In genomic region chr5:151775025-151775606, GRCh38 we compare ENCODE assay signal across 10 cellular contexts. TPM values are rescaled to one million over a fixed set of nuclear protein-coding genes. Genes with fewer than 3 reads are reported as not detected.
DNase-seq lines count a peak whose midpoint lies in the region; ATAC-seq, FAIRE-seq and TF ChIP-seq lines count a peak whose summit lies in the region.
"Had no signal": no experiment of that assay in that cellular context is flagged by ENCODE, and none has a peak within 500 bp of the region (broad histone marks: within the 10 kb centered on the region; RNA-seq: fewer than 3 reads in every experiment).

No MANE protein-coding gene starts in this region.

- CTCF ChIA-PET in K562 (lab: Yijun Ruan, JAX; ENCODE audit: low intra/inter-chr PET ratio): no interaction called here

- H3K36me3 ChIP-seq in Karpas-422 (ENCODE audit: insufficient read depth, low read length) (peaks cover 66% of the 10 kb centered on the region), K562 (ENCODE audit: control insufficient read depth, insufficient read depth, low read length) (peaks cover 76% of the 10 kb centered on the region)

- H3K27ac ChIP-seq in Karpas-422 (ENCODE audit: low read length) (0 out of 2 replicates have a peak overlapping the region, but pooled peaks have one; percentile 40), K562 (ENCODE audit: extremely low read depth, low read depth, low read length) (no peak overlapping the region)

- H4K20me1 ChIP-seq in Karpas-422 (ENCODE audit: insufficient read depth, low read depth, low read length) (peaks cover 78% of the 10 kb centered on the region), K562 (replicated peaks; ENCODE audit: control insufficient read depth, insufficient read depth, low read length) (peaks cover 65% of the 10 kb centered on the region)

- no peak overlapping the region for H3K27ac Mint-ChIP-seq in neural crest cell (ENCODE audit: unreplicated experiment)

- H2AFZ ChIP-seq in Karpas-422 (ENCODE audit: low read length): no peak overlapping the region
- no peak overlapping the region for H2AFZ ChIP-seq in K562 (ENCODE audit: low read depth, low read length)

- no peaks in the 10 kb centered on the region for H3K9me1 ChIP-seq in K562 (ENCODE audit: control insufficient read depth, insufficient read depth, low read length)

- H3K4me1 ChIP-seq in Karpas-422 (ENCODE audit: low read length): peaks cover 70% of the 10 kb centered on the region
- H3K4me1 ChIP-seq in K562 (replicated peaks in 1 of 2; ENCODE audit: control insufficient read depth in 2 of 2, insufficient read depth in 2 of 2, low read length in 2 of 2): peaks cover 12 to 24% of the 10 kb centered on the region in 2 experiments

- TF ChIP-seq EP300 in K562 (IDR thresholded peaks at IDR 0.05; ENCODE audit: low read length): no peak

- no TSS peak for BruUV-seq in K562 (replicated peaks; lab: Mats Ljungman, UMichigan)

- H3K4me3 ChIP-seq in Karpas-422 (ENCODE audit: low read length) (peak overlapping the region; percentile 95), K562 (peak overlapping the region; percentile 90; the same call in 1 of the 2 replicates)

- WGBS in K562 (ENCODE audit: insufficient coverage, low coverage, missing lambda C conversion rate): 7% methylated on average over 3 of the region's 3 CpGs

- TF ChIP-seq CTCF in K562 (IDR thresholded peaks at IDR 0.05 in 2 of 3, conservative IDR thresholded peaks at IDR 0.05 in 1 of 3; ENCODE audit: insufficient read depth in 2 of 3, low read depth in 1 of 3, low read length in 3 of 3) (no peak), neural crest cell (conservative IDR thresholded peaks at IDR 0.05) (no peak)

- H3K36me3 Mint-ChIP-seq in neural crest cell (ENCODE audit: low read depth): peaks cover 19% of the 10 kb centered on the region

- peak overlapping the region; percentile 91 for H3K4me3 Mint-ChIP-seq in neural crest cell

- DNase-seq in G401 (ENCODE audit: low spot score): peak; percentile 23
- no peak for DNase-seq in Karpas-422
- no peak for DNase-seq in K562 (ENCODE audit: extremely low read depth in 1 of 4, low spot score in 3 of 4)
- DNase-seq in neural crest cell (ENCODE audit: low read depth, low spot score): no peak
- DNase-seq in HuH-7.5 (ENCODE audit: low spot score): no peak
- DNase-seq: effector memory CD4-positive, alpha-beta T cell; left lung had no signal

- in situ Hi-C loops in G401 (cut with HindIII; ENCODE audit: low sequenced_read_pairs): no loop called here
- in situ Hi-C loops in K562 (cut with MboI): no loop called here

- TF ChIP-seq RAD21 in K562 (CRISPR knock-in tag; conservative IDR thresholded peaks at IDR 0.05 in 1 of 2, IDR thresholded peaks at IDR 0.05 in 1 of 2): no peak

- ATAC-seq in K562 (no peak), GM21576 (IDR thresholded peaks at IDR 0.05; ENCODE audit: unreplicated experiment) (no peak), HG02610 (IDR thresholded peaks at IDR 0.05; ENCODE audit: unreplicated experiment) (no peak), GM19463 (IDR thresholded peaks at IDR 0.05; ENCODE audit: unreplicated experiment) (no peak)
- ATAC-seq: left lung had no signal

- no peaks in the 10 kb centered on the region for H3K9me3 ChIP-seq in Karpas-422 (ENCODE audit: low read length)
- no peaks in the 10 kb centered on the region for H3K9me3 ChIP-seq in K562 (replicated peaks; ENCODE audit: control insufficient read depth, insufficient read depth, low read depth, low read length)
- H3K9me3 ChIP-seq: left lung had no signal

- peaks cover 66% of the 10 kb centered on the region for H3K4me1 Mint-ChIP-seq in neural crest cell

- H3K9me3 Mint-ChIP-seq in neural crest cell: no peaks in the 10 kb centered on the region

- no peaks in the 10 kb centered on the region for H3K27me3 Mint-ChIP-seq in neural crest cell (ENCODE audit: low read depth)

- TF ChIP-seq POLR2A in K562 (conservative IDR thresholded peaks at IDR 0.05): no peak

- no peak for FAIRE-seq in K562 (lab: Jason Lieb, UNC)

- intact Hi-C loops in K562 (cut with micrococcal nuclease): no loop called here

- H3K4me2 ChIP-seq in Karpas-422 (ENCODE audit: low read depth, low read length, poor library complexity, severe bottlenecking) (peak overlapping the region; percentile 98), K562 (ENCODE audit: insufficient read depth, low read length) (peak overlapping the region; percentile 29; the same call in 1 of the 2 replicates)

- POLR2A ChIA-PET in K562 (lab: Yijun Ruan, JAX): interaction anchor here (1.7 to 2.6 kb wide), 2 partner anchors 9 to 19 kb away, joined by 7 to 13 read pairs; no protein-coding TSS in a partner anchor

- H3K79me2 ChIP-seq in Karpas-422 (ENCODE audit: low read length): peaks cover 83% of the 10 kb centered on the region
- peaks cover 90% of the 10 kb centered on the region for H3K79me2 ChIP-seq in K562 (ENCODE audit: control insufficient read depth, insufficient read depth, low read length)

- no peaks in the 10 kb centered on the region for H3K9me2 ChIP-seq in Karpas-422 (replicated peaks; ENCODE audit: insufficient read depth, low read length)

- H3K9ac ChIP-seq in Karpas-422 (ENCODE audit: low read length): peak overlapping the region; percentile 93
- H3K9ac ChIP-seq in K562 (ENCODE audit: insufficient read depth in 1 of 2, low read depth in 2 of 2, low read length in 2 of 2): peak overlapping the region in 1 of 2 experiments; percentile 94; a peak in 1 of 4 replicates

- H3K27me3 ChIP-seq in Karpas-422 (ENCODE audit: low read length) (no peaks in the 10 kb centered on the region), K562 (ENCODE audit: control insufficient read depth in 2 of 2, insufficient read depth in 2 of 2, low read length in 2 of 2) (no peaks in the 10 kb centered on the region)
- H3K27me3 ChIP-seq: left lung had no signal

TF ChIP-seq in K562, 482 proteins besides CTCF, POLR2A, EP300 and RAD21:
- TF ChIP-seq MEIS2 (IDR thresholded peaks at IDR 0.05; ENCODE audit: partially characterized antibody) (peak; percentile 25), EGR1 (conservative IDR thresholded peaks at IDR 0.05) (no peak), SETDB1 (IDR thresholded peaks at IDR 0.05; ENCODE audit: low read length) (no peak)
- TF ChIP-seq, protein P1, sequence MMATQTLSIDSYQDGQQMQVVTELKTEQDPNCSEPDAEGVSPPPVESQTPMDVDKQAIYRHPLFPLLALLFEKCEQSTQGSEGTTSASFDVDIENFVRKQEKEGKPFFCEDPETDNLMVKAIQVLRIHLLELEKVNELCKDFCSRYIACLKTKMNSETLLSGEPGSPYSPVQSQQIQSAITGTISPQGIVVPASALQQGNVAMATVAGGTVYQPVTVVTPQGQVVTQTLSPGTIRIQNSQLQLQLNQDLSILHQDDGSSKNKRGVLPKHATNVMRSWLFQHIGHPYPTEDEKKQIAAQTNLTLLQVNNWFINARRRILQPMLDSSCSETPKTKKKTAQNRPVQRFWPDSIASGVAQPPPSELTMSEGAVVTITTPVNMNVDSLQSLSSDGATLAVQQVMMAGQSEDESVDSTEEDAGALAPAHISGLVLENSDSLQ (IDR thresholded peaks at IDR 0.05): peak; percentile 53

RNA-seq across cellular contexts. Expression of gene G3BP1, which starts 3.4 kb away (rescaled TPM):
- 87.3 and 132 TPM in 2 replicates for total RNA-seq in G401 (2014; rRNA removed; shearing (Covaris generic))
- 130 and 186 TPM in 2 replicates for total RNA-seq in Karpas-422 (2014; rRNA removed; shearing (Covaris generic); ENCODE audit: low replicate concordance)
- total RNA-seq in K562 (2011; cell fraction: chromatin; rRNA removed; ENCODE audit: low replicate concordance): 109 and 174 TPM in 2 replicates
- 80.2 and 99.9 TPM in 2 replicates for total RNA-seq in K562 (2011; cell fraction: nucleolus; rRNA removed)
- total RNA-seq in K562 (2011; cell fraction: nucleoplasm; rRNA removed): 122 and 186 TPM in 2 replicates
- total RNA-seq in K562 (2014; rRNA removed) (105 and 130 TPM in 2 replicates), K562 (2014; rRNA removed; fragmentation: Illumina TruSeq; extraction: Trizol) (238 and 257 TPM in 2 replicates), K562 (2015; rRNA removed; fragmentation: Illumina TruSeq; extraction: Trizol) (195 and 209 TPM in 2 replicates), K562 (2021) (260 and 264 TPM in 2 replicates), neural crest cell (309 and 317 TPM in 2 replicates)
- polyA plus RNA-seq in K562 (2011; rRNA removed) (74.3 and 101 TPM in 2 replicates), K562 (2014; fragmentation: Illumina TruSeq; extraction: Trizol) (142 and 173 TPM in 2 replicates), K562 (2014; fragmentation: Nextera tagmentation; extraction: Ambion mirVana) (10 to 100 TPM; 54.7 to 55.5 TPM), K562 (2014; rRNA removed) (69.7 and 79.8 TPM in 2 replicates)
- polyA plus RNA-seq in K562 (2011; cell fraction: cytosol; rRNA removed): 35.6 and 53.9 TPM in 2 replicates
- polyA plus RNA-seq in K562 (2011; cell fraction: nucleus; rRNA removed): 53.2 and 53.3 TPM in 2 replicates
- 64.6 and 142 TPM in 2 replicates for polyA plus RNA-seq in K562 (2012)
- 228 and 286 TPM in 2 replicates for polyA minus RNA-seq in K562 (2011; rRNA and poly(A)+ RNA removed)
- 120 and 156 TPM in 2 replicates for polyA minus RNA-seq in K562 (2011; cell fraction: cytosol; rRNA and poly(A)+ RNA removed)
- 97.3 and 124 TPM in 2 replicates for polyA minus RNA-seq in K562 (2011; cell fraction: nucleus; rRNA and poly(A)+ RNA removed)

RNA-seq across cellular contexts. Expression of gene ATOX1, which starts 16.7 kb away (rescaled TPM):
- 53.7 and 112 TPM in 2 replicates for total RNA-seq in G401 (2014; rRNA removed; shearing (Covaris generic))
- total RNA-seq in Karpas-422 (2014; rRNA removed; shearing (Covaris generic); ENCODE audit: low replicate concordance): 104 and 114 TPM in 2 replicates
- total RNA-seq in K562 (2011; cell fraction: chromatin; rRNA removed; ENCODE audit: low replicate concordance): 31.3 and 35.6 TPM in 2 replicates
- total RNA-seq in K562 (2011; cell fraction: nucleolus; rRNA removed): 32.5 and 42.5 TPM in 2 replicates
- 43.0 and 57.0 TPM in 2 replicates for total RNA-seq in K562 (2011; cell fraction: nucleoplasm; rRNA removed)
- total RNA-seq in K562 (2014; rRNA removed) (66.2 and 70.3 TPM in 2 replicates), K562 (2014; rRNA removed; fragmentation: Illumina TruSeq; extraction: Trizol) (59.8 and 68.2 TPM in 2 replicates), K562 (2015; rRNA removed; fragmentation: Illumina TruSeq; extraction: Trizol) (72.2 and 73.8 TPM in 2 replicates), K562 (2021) (86.2 and 93.0 TPM in 2 replicates), neural crest cell (82.4 and 84.6 TPM in 2 replicates)
- polyA plus RNA-seq in K562 (2011; rRNA removed) (59.2 and 75.4 TPM in 2 replicates), K562 (2014; fragmentation: Illumina TruSeq; extraction: Trizol) (118 and 156 TPM in 2 replicates), K562 (2014; fragmentation: Nextera tagmentation; extraction: Ambion mirVana) (100 to 1,000 TPM; 303 to 318 TPM), K562 (2014; rRNA removed) (111 and 153 TPM in 2 replicates)
- polyA plus RNA-seq in K562 (2011; cell fraction: cytosol; rRNA removed): 149 and 236 TPM in 2 replicates
- 44.2 and 47.6 TPM in 2 replicates for polyA plus RNA-seq in K562 (2011; cell fraction: nucleus; rRNA removed)
- 94.6 and 155 TPM in 2 replicates for polyA plus RNA-seq in K562 (2012)
- polyA minus RNA-seq in K562 (2011; rRNA and poly(A)+ RNA removed): 80.6 and 107 TPM in 2 replicates
- 22.8 and 37.2 TPM in 2 replicates for polyA minus RNA-seq in K562 (2011; cell fraction: cytosol; rRNA and poly(A)+ RNA removed)
- 27.0 and 27.1 TPM in 2 replicates for polyA minus RNA-seq in K562 (2011; cell fraction: nucleus; rRNA and poly(A)+ RNA removed)
